In the genomic region with DNA sequence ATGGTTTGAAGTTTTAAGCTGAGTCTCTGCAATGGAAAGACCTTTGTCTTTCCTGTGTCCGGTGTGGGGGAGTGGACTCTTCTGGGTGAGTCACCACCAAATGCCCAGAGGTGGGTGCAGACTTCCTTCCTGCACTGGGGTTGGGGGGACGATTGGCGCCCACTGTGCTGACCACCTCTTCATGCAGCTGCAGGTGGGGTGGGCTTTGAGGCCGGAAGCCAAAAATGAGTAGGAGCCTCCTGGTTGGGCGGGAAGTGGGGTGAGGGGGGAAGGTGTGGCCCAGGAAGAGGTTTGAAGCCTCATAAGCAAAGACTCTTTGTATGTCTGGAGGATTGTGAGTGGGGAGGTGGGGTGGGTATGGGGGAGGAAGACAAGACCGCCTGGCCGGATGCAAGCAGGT, we compare ENCODE assay signal across 10 cellular contexts. TPM values are rescaled to one million over a fixed set of nuclear protein-coding genes. Genes with fewer than 3 reads are reported as not detected.
DNase-seq lines count a peak whose midpoint lies in the region; ATAC-seq, FAIRE-seq and TF ChIP-seq lines count a peak whose summit lies in the region.
"Had no signal": no experiment of that assay in that cellular context is flagged by ENCODE, and none has a peak within 500 bp of the region (broad histone marks: within the 10 kb centered on the region; RNA-seq: fewer than 3 reads in every experiment).

No MANE protein-coding gene starts in this region.

- H3K9me3 ChIP-seq in HepG2 (ENCODE audit: low read length) (no peaks in the 10 kb centered on the region), right lobe of liver (no peaks in the 10 kb centered on the region), thymus (ENCODE audit: control insufficient read depth) (no peaks in the 10 kb centered on the region)

- CTCF ChIA-PET in HepG2 (lab: Yijun Ruan, JAX; ENCODE audit: low intra/inter-chr PET ratio, low total read pairs) = interaction anchor here (4.2 kb wide), 1 partner anchor 119 kb away, joined by 66 read pairs; no protein-coding TSS in a partner anchor

- H2AFZ ChIP-seq in HepG2 (ENCODE audit: low read length) = no peak overlapping the region

- in situ Hi-C loops in HepG2 (cut with HindIII; ENCODE audit: extremely low pct_ligation_motif_present, low pct_unique_long_range_greater_than_20kb) = loop anchor here (25.0 kb wide), 1 partner anchor 111 kb away; no protein-coding TSS in a partner anchor

- intact Hi-C loops in HepG2 (cut with micrococcal nuclease; ENCODE audit: unreplicated experiment) = no loop called here
- intact Hi-C loops in right lobe of liver (cut with DNase I) = no loop called here

- no peak for TF ChIP-seq CTCF in HepG2 (CRISPR knock-in tag; IDR thresholded peaks at IDR 0.05)
- no peak for TF ChIP-seq CTCF in right lobe of liver (IDR thresholded peaks at IDR 0.05)
- no peak for TF ChIP-seq CTCF in GM10266 (IDR thresholded peaks at IDR 0.05; ENCODE audit: control insufficient read depth, insufficient read depth, low read depth, missing control alignments)

- ATAC-seq in HepG2 (peak; percentile 14; the same call in 1 of the 3 replicates), right lobe of liver (no peak), HG03280 (IDR thresholded peaks at IDR 0.05; ENCODE audit: unreplicated experiment) (no peak)

- H3K9ac ChIP-seq in HepG2 (ENCODE audit: insufficient read depth, low read depth, low read length) = no peak overlapping the region

- no peak overlapping the region for H3K4me2 ChIP-seq in HepG2 (ENCODE audit: low read depth, low read length)

- POLR2A ChIA-PET in HepG2 (lab: Yijun Ruan, JAX) = no interaction called here

- H4K20me1 ChIP-seq in HepG2 (ENCODE audit: insufficient read depth, low read length) = no peaks in the 10 kb centered on the region

- H3K27me3 ChIP-seq in HepG2 (ENCODE audit: control insufficient read depth in 1 of 2, insufficient read depth in 2 of 2, low read length in 2 of 2) = peaks cover 0 to 5% of the 10 kb centered on the region in 2 experiments; a peak in 2 of 5 replicates
- H3K27me3 ChIP-seq in right lobe of liver = no peaks in the 10 kb centered on the region
- H3K27me3 ChIP-seq in thymus (ENCODE audit: control insufficient read depth, insufficient read depth) = no peaks in the 10 kb centered on the region

- TF ChIP-seq RAD21 in HepG2 (CRISPR knock-in tag; IDR thresholded peaks at IDR 0.05) = no peak

- TF ChIP-seq POLR2A in HepG2 (IDR thresholded peaks at IDR 0.05; ENCODE audit: insufficient read depth in 1 of 2, low read depth in 2 of 2, low read length in 2 of 2) (no peak), right lobe of liver (IDR thresholded peaks at IDR 0.05) (no peak)

- no peaks in the 10 kb centered on the region for H3K36me3 ChIP-seq in HepG2 (replicated peaks in 1 of 2; ENCODE audit: control insufficient read depth in 1 of 2, insufficient read depth in 2 of 2, low read length in 2 of 2)
- H3K36me3 ChIP-seq in right lobe of liver = no peaks in the 10 kb centered on the region
- H3K36me3 ChIP-seq in thymus (ENCODE audit: control insufficient read depth, insufficient read depth) = no peaks in the 10 kb centered on the region

- no peaks in the 10 kb centered on the region for H3K79me2 ChIP-seq in HepG2 (ENCODE audit: insufficient read depth, low read length)

- H3K4me3 ChIP-seq in HepG2 (replicated peaks in 1 of 3; ENCODE audit: insufficient read depth in 1 of 3, low read depth in 2 of 3, low read length in 3 of 3) (no peak overlapping the region), right lobe of liver (no peak overlapping the region), thymus (ENCODE audit: low read length) (no peak overlapping the region)

- H3K27ac ChIP-seq in HepG2 (ENCODE audit: extremely low read length, insufficient read depth, low read length) (no peak overlapping the region), right lobe of liver (no peak overlapping the region), thymus (ENCODE audit: low read depth) (peak overlapping the region; percentile 68)

- no peak for FAIRE-seq in HepG2 (lab: Jason Lieb, UNC)
- FAIRE-seq: RCC 7860 had no signal

- 60% methylated on average over 7 of the region's 7 CpGs for WGBS in HepG2 (ENCODE audit: low lambda C conversion rate)
- 69% methylated on average over 7 of the region's 7 CpGs for WGBS in right lobe of liver (ENCODE audit: insufficient coverage, low coverage, low lambda C conversion rate, missing lambda C conversion rate)
- 13% methylated on average over 7 of the region's 7 CpGs for WGBS in thymus

- H3K4me1 ChIP-seq in HepG2 (ENCODE audit: insufficient read depth, low read length) (peaks cover 25% of the 10 kb centered on the region), right lobe of liver (peaks cover 0 to 16% (median 6%) of the 10 kb centered on the region in 4 donors), thymus (ENCODE audit: control insufficient read depth, insufficient read depth, low read length) (peaks cover 12% of the 10 kb centered on the region)

- DNase-seq in HepG2 (ENCODE audit: low spot score) (no peak), right lobe of liver (no peak), UCSD-AML1 (lab: John Stamatoyannopoulos, UW; ENCODE audit: unreplicated experiment) (peak; percentile 80), GM10266 (ENCODE audit: extremely low spot score) (no peak), cerebellum (ENCODE audit: low spot score) (no peak)
- DNase-seq in central memory CD4-positive, alpha-beta T cell = peak; percentile 24
- DNase-seq: cortex of kidney had no signal

- no peak for TF ChIP-seq EP300 in HepG2 (IDR thresholded peaks at IDR 0.05; ENCODE audit: low read depth in 2 of 2, low read length in 2 of 2)
- no peak for TF ChIP-seq EP300 in HepG2 (CRISPR knock-in tag; IDR thresholded peaks at IDR 0.05; ENCODE audit: borderline replicate concordance)

- BruUV-seq in HepG2 (replicated peaks; lab: Mats Ljungman, UMichigan) = no TSS peak

TF ChIP-seq in HepG2, 621 proteins besides CTCF, POLR2A, EP300 and RAD21:
- no peak for TF ChIP-seq MBD4 (IDR thresholded peaks at IDR 0.05; ENCODE audit: borderline replicate concordance, low read length)
- no peak for TF ChIP-seq NFIB (CRISPR knock-in tag; IDR thresholded peaks at IDR 0.05; ENCODE audit: borderline replicate concordance)
- TF ChIP-seq ETV5 (CRISPR knock-in tag; IDR thresholded peaks at IDR 0.05; ENCODE audit: borderline replicate concordance) = peak; percentile 72; the same call in 1 of the 2 replicates
- TF ChIP-seq ZBTB14 (CRISPR knock-in tag; IDR thresholded peaks at IDR 0.05) = no peak
- TF ChIP-seq FOSL2 (CRISPR knock-in tag; IDR thresholded peaks at IDR 0.05) = peak; percentile 76
- peak; percentile 20; the same call in 1 of the 2 replicates for TF ChIP-seq ELF3 (CRISPR knock-in tag; IDR thresholded peaks at IDR 0.05)

RNA-seq across cellular contexts. Expression of gene PAX8, which starts 27.6 kb away (rescaled TPM):
- total RNA-seq in HepG2 (2016; rRNA removed; fragmentation: Illumina TruSeq; extraction: Trizol) = 1.3 and 1.5 TPM in 2 replicates
- 0.79 and 0.91 TPM in 2 replicates for total RNA-seq in HepG2 (2016; cell fraction: cytosol; rRNA removed; fragmentation: Illumina TruSeq; extraction: Trizol; ENCODE audit: low read depth)
- total RNA-seq in HepG2 (2016; cell fraction: insoluble cytoplasmic fraction; rRNA removed; fragmentation: Illumina TruSeq; extraction: Trizol) = 1.4 and 1.5 TPM in 2 replicates
- total RNA-seq in HepG2 (2016; cell fraction: membrane; rRNA removed; fragmentation: Illumina TruSeq; extraction: Trizol) = 1.9 and 2.0 TPM in 2 replicates
- 0.88 and 0.90 TPM in 2 replicates for total RNA-seq in HepG2 (2016; cell fraction: nucleus; rRNA removed; fragmentation: Illumina TruSeq; extraction: Trizol)
- polyA plus RNA-seq in HepG2 (2011; rRNA removed) = 8.1 and 8.8 TPM in 2 replicates
- 3.2 and 4.3 TPM in 2 replicates for polyA plus RNA-seq in HepG2 (2011; cell fraction: cytosol; rRNA removed)
- polyA plus RNA-seq in HepG2 (2011; cell fraction: nucleus; rRNA removed) = 2.5 and 2.8 TPM in 2 replicates
- 5.3 and 8.3 TPM in 2 replicates for polyA plus RNA-seq in HepG2 (2012)
- 1.0 and 1.2 TPM in 2 replicates for polyA plus RNA-seq in HepG2 (2016; cell fraction: cytosol; fragmentation: Illumina TruSeq; extraction: Trizol; ENCODE audit: low read depth)
- polyA plus RNA-seq in HepG2 (2016; cell fraction: insoluble cytoplasmic fraction; fragmentation: Illumina TruSeq; extraction: Trizol; ENCODE audit: low read depth) = 3.8 and 4.0 TPM in 2 replicates
- 2.8 TPM in 2 replicates for polyA plus RNA-seq in HepG2 (2016; cell fraction: membrane; fragmentation: Illumina TruSeq; extraction: Trizol; ENCODE audit: low read depth)
- polyA plus RNA-seq in HepG2 (2016; cell fraction: nucleus; fragmentation: Illumina TruSeq; extraction: Trizol; ENCODE audit: insufficient read depth, low read depth) = 2.5 and 3.1 TPM in 2 replicates
- 1.1 and 5.5 TPM in 2 replicates for polyA minus RNA-seq in HepG2 (2011; rRNA and poly(A)+ RNA removed; ENCODE audit: low replicate concordance)
- polyA minus RNA-seq in HepG2 (2011; cell fraction: cytosol; rRNA and poly(A)+ RNA removed) = 2.4 and 3.0 TPM in 2 replicates
- polyA minus RNA-seq in HepG2 (2011; cell fraction: nucleus; rRNA and poly(A)+ RNA removed) = 3.7 and 3.9 TPM in 2 replicates
- 1 to 10 TPM in 2 of 6 experiments, under 1 TPM in 4; 0.27 to 1.9 (median 0.86) TPM for total RNA-seq in right lobe of liver
- polyA plus RNA-seq in thymus = 0.41 TPM
- total RNA-seq in cerebellum = not detected

Comparison
In these comparisons a context has a peak if more than half of its experiments do, and no peak if none do; other contexts are left out.
1. DNase-seq: peak in UCSD-AML1 (single experiment) and central memory CD4-positive, alpha-beta T cell (single experiment); none in HepG2 (single experiment), right lobe of liver (0 of 3), GM10266 (single experiment) and cerebellum (single experiment).